ENCODE assay signal across 10 cellular contexts in genomic region chr17:76142044-76143041, GRCh38. TPM values are rescaled to one million over a fixed set of nuclear protein-coding genes. Genes with fewer than 3 reads are reported as not detected.
A peak's percentile ranks its signal among the peaks of the same experiment; 100 is the strongest.
DNase-seq lines count a peak whose midpoint lies in the region; ATAC-seq and TF ChIP-seq lines count a peak whose summit lies in the region.
"Had no signal": no experiment of that assay in that cellular context is flagged by ENCODE, and none has a peak within 500 bp of the region (broad histone marks: within the 10 kb centered on the region; RNA-seq: fewer than 3 reads in every experiment).

No MANE protein-coding gene starts in this region.

- intact Hi-C loops in mucosa of descending colon (cut with DNase I, micrococcal nuclease), result no loop called here

- POLR2A ChIA-PET in activated CD4-positive, alpha-beta T cell treated with anti-CD3 and anti-CD28 coated beads, Interleukin-2, amount 10 ng/mL, durations not matched to agents 7 days and 5 days (lab: Charles Lee), result no interaction called here

- TF ChIP-seq CTCF in Peyer's patch (IDR thresholded peaks at IDR 0.05) (no peak), endothelial cell (IDR thresholded peaks at IDR 0.05; ENCODE audit: unreplicated experiment) (no peak), mucosa of descending colon (IDR thresholded peaks at IDR 0.05) (no peak)

- DNase-seq in activated CD4-positive, alpha-beta T cell treated with anti-CD3 and anti-CD28 coated beads, Interleukin-2, amount 10 ng/mL, durations not matched to agents 7 days and 5 days, result no peak
- no peak for DNase-seq in activated CD4-positive, alpha-beta T cell treated with anti-CD3 and anti-CD28 coated beads, Interleukin-2, amount 50 U/mL, for 48 hours
- DNase-seq in Peyer's patch, result peak in 2 of 3 donors; percentile 40 to 42
- no peak for DNase-seq in endothelial cell (ENCODE audit: low spot score)
- no peak for DNase-seq in mucosa of descending colon
- DNase-seq in NOMO-1 (lab: John Stamatoyannopoulos, UW; ENCODE audit: unreplicated experiment in 2 of 2), result no peak

- peaks cover 0 to 15% of the 10 kb centered on the region in 2 donors for H3K27me3 ChIP-seq in Peyer's patch
- H3K27me3 ChIP-seq in skeletal muscle tissue (ENCODE audit: control insufficient read depth in 3 of 3, insufficient read depth in 3 of 3, low read length in 3 of 3), result peaks cover 30 to 37% (median 37%) of the 10 kb centered on the region in 3 donors

- no peak for TF ChIP-seq POLR2A in Peyer's patch (IDR thresholded peaks at IDR 0.05)

- H3K4me1 ChIP-seq in Peyer's patch (peaks cover 9 to 39% (median 21%) of the 10 kb centered on the region in 4 donors), skeletal muscle tissue (ENCODE audit: control insufficient read depth in 3 of 3, insufficient read depth in 3 of 3, low read length in 3 of 3) (peaks cover 16 to 36% (median 33%) of the 10 kb centered on the region in 3 donors), mucosa of descending colon (ENCODE audit: low read depth) (peaks cover 13% of the 10 kb centered on the region)

- no peak for ATAC-seq in mucosa of descending colon
- ATAC-seq in HG02759 (IDR thresholded peaks at IDR 0.05; ENCODE audit: unreplicated experiment), result no peak

- peaks cover 25% of the 10 kb centered on the region for H3K36me3 Mint-ChIP-seq in activated CD4-positive, alpha-beta T cell treated with anti-CD3 and anti-CD28 coated beads, Interleukin-2, amount 10 ng/mL, durations not matched to agents 7 days and 5 days (ENCODE audit: low read depth)
- peaks cover 10% of the 10 kb centered on the region for H3K36me3 Mint-ChIP-seq in endothelial cell (ENCODE audit: low read depth, unreplicated experiment)

- peak overlapping the region in 1 of 3 donors; percentile 54 for H3K9ac ChIP-seq in skeletal muscle tissue (ENCODE audit: low read depth in 1 of 3, low read length in 3 of 3)

- peaks cover 15% of the 10 kb centered on the region for H3K27me3 Mint-ChIP-seq in activated CD4-positive, alpha-beta T cell treated with anti-CD3 and anti-CD28 coated beads, Interleukin-2, amount 10 ng/mL, durations not matched to agents 7 days and 5 days
- peaks cover 18% of the 10 kb centered on the region for H3K27me3 Mint-ChIP-seq in endothelial cell (ENCODE audit: unreplicated experiment)

- no peaks in the 10 kb centered on the region for H3K9me3 ChIP-seq in Peyer's patch
- no peaks in the 10 kb centered on the region for H3K9me3 ChIP-seq in skeletal muscle tissue (ENCODE audit: control insufficient read depth in 3 of 3, low read length in 3 of 3)
- H3K9me3 ChIP-seq in mucosa of descending colon, result no peaks in the 10 kb centered on the region
- H3K9me3 ChIP-seq: SJCRH30 had no signal

- H3K4me3 Mint-ChIP-seq in activated CD4-positive, alpha-beta T cell treated with anti-CD3 and anti-CD28 coated beads, Interleukin-2, amount 10 ng/mL, durations not matched to agents 7 days and 5 days, result peak overlapping the region; percentile 71
- H3K4me3 Mint-ChIP-seq in endothelial cell (ENCODE audit: unreplicated experiment), result peak overlapping the region; percentile 63

- H3K4me3 ChIP-seq in Peyer's patch (no peak overlapping the region), skeletal muscle tissue (ENCODE audit: low read length in 3 of 3) (peak overlapping the region in 2 of 3 donors; percentile 55 to 69), mucosa of descending colon (no peak overlapping the region)

- no peaks in the 10 kb centered on the region for H3K9me3 Mint-ChIP-seq in activated CD4-positive, alpha-beta T cell treated with anti-CD3 and anti-CD28 coated beads, Interleukin-2, amount 10 ng/mL, durations not matched to agents 7 days and 5 days
- H3K9me3 Mint-ChIP-seq in endothelial cell (ENCODE audit: unreplicated experiment), result no peaks in the 10 kb centered on the region

- peaks cover 68% of the 10 kb centered on the region for H3K4me1 Mint-ChIP-seq in activated CD4-positive, alpha-beta T cell treated with anti-CD3 and anti-CD28 coated beads, Interleukin-2, amount 10 ng/mL, durations not matched to agents 7 days and 5 days
- H3K4me1 Mint-ChIP-seq in endothelial cell (ENCODE audit: unreplicated experiment), result peaks cover 70% of the 10 kb centered on the region

- H3K27ac Mint-ChIP-seq in activated CD4-positive, alpha-beta T cell treated with anti-CD3 and anti-CD28 coated beads, Interleukin-2, amount 10 ng/mL, durations not matched to agents 7 days and 5 days, result peak overlapping the region; percentile 94
- H3K27ac Mint-ChIP-seq in endothelial cell (ENCODE audit: unreplicated experiment), result no peak overlapping the region

- CTCF ChIA-PET in activated CD4-positive, alpha-beta T cell treated with anti-CD3 and anti-CD28 coated beads, Interleukin-2, amount 10 ng/mL, durations not matched to agents 7 days and 5 days (lab: Charles Lee), result interaction anchor here (0.6 to 4.8 kb wide), 15 partner anchors 8 to 137 kb away, joined by 3 to 18 read pairs (median 5); no protein-coding TSS in a partner anchor

- H3K27ac ChIP-seq in Peyer's patch, result no peak overlapping the region
- H3K27ac ChIP-seq in skeletal muscle tissue (ENCODE audit: low read depth, low read length), result no peak overlapping the region
- H3K27ac ChIP-seq: SJCRH30 had no signal

- no peaks in the 10 kb centered on the region for H3K36me3 ChIP-seq in Peyer's patch
- H3K36me3 ChIP-seq in skeletal muscle tissue (ENCODE audit: control insufficient read depth in 3 of 3, insufficient read depth in 3 of 3, low read length in 3 of 3), result peaks cover 10 to 11% (median 11%) of the 10 kb centered on the region in 3 donors
- no peaks in the 10 kb centered on the region for H3K36me3 ChIP-seq in mucosa of descending colon (ENCODE audit: low read depth)
- H3K36me3 ChIP-seq: SJCRH30 had no signal

RNA-seq across cellular contexts. Expression of gene FOXJ1, which starts 1.3 kb away (rescaled TPM):
- under 1 TPM; 0.20 to 0.48 TPM for total RNA-seq in activated CD4-positive, alpha-beta T cell treated with anti-CD3 and anti-CD28 coated beads, Interleukin-2, amount 10 ng/mL, durations not matched to agents 7 days and 5 days
- total RNA-seq in Peyer's patch (not detected), endothelial cell (ENCODE audit: unreplicated experiment) (2.1 TPM), skeletal muscle tissue (under 0.01 TPM), mucosa of descending colon (1 to 10 TPM in 1 of 3 donors, under 1 TPM in 2; 0.16 to 2.2 (median 0.52) TPM)
- total RNA-seq: GM12878 had no signal

RNA-seq across cellular contexts. Expression of gene EXOC7, which starts 38.8 kb away (rescaled TPM):
- total RNA-seq in activated CD4-positive, alpha-beta T cell treated with anti-CD3 and anti-CD28 coated beads, Interleukin-2, amount 10 ng/mL, durations not matched to agents 7 days and 5 days, result 100 to 1,000 TPM; 140 to 147 TPM
- total RNA-seq in Peyer's patch (100 to 1,000 TPM; 113 to 160 (median 134) TPM), endothelial cell (ENCODE audit: unreplicated experiment) (183 TPM), skeletal muscle tissue (54.8 TPM), mucosa of descending colon (100 to 1,000 TPM in 2 of 3 donors, 10 to 100 TPM in 1; 91.0 to 145 (median 142) TPM)

Comparison
In these comparisons a context has a peak if more than half of its experiments do, and no peak if none do; other contexts are left out.
1. DNase-seq: peak in Peyer's patch (2 of 3); none in activated CD4-positive, alpha-beta T cell treated with anti-CD3 and anti-CD28 coated beads, Interleukin-2, amount 10 ng/mL, durations not matched to agents 7 days and 5 days (single experiment), activated CD4-positive, alpha-beta T cell treated with anti-CD3 and anti-CD28 coated beads, Interleukin-2, amount 50 U/mL, for 48 hours (0 of 2), endothelial cell (single experiment), mucosa of descending colon (0 of 3) and NOMO-1 (0 of 2).
2. H3K4me3 ChIP-seq: peak in skeletal muscle tissue (2 of 3); none in Peyer's patch (0 of 4) and mucosa of descending colon (single experiment).